ENCODE assay signal across 9 cellular contexts in the genomic region with DNA sequence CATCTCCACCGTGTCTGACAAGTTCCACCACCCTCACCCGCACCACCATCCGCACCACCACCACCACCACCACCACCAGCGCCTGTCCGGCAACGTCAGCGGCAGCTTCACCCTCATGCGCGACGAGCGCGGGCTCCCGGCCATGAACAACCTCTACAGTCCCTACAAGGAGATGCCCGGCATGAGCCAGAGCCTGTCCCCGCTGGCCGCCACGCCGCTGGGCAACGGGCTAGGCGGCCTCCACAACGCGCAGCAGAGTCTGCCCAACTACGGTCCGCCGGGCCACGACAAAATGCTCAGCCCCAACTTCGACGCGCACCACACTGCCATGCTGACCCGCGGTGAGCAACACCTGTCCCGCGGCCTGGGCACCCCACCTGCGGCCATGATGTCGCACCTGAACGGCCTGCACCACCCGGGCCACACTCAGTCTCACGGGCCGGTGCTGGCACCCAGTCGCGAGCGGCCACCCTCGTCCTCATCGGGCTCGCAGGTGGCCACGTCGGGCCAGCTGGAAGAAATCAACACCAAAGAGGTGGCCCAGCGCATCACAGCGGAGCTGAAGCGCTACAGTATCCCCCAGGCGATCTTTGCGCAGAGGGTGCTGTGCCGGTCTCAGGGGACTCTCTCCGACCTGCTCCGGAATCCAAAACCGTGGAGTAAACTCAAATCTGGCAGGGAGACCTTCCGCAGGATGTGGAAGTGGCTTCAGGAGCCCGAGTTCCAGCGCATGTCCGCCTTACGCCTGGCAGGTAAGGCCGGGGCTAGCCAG. TPM values are rescaled to one million over a fixed set of nuclear protein-coding genes. Genes with fewer than 3 reads are reported as not detected.
DNase-seq lines count a peak whose midpoint lies in the region; ATAC-seq, FAIRE-seq and TF ChIP-seq lines count a peak whose summit lies in the region.
"Had no signal": no experiment of that assay in that cellular context is flagged by ENCODE, and none has a peak within 500 bp of the region (broad histone marks: within the 10 kb centered on the region; RNA-seq: fewer than 3 reads in every experiment).

No MANE protein-coding gene starts in this region.

- H3K4me1 Mint-ChIP-seq in astrocyte (ENCODE audit: low read depth, unreplicated experiment), result peaks cover 12% of the 10 kb centered on the region
- peaks cover 20 to 68% (median 47%) of the 10 kb centered on the region in 7 donors for H3K4me1 Mint-ChIP-seq in naive thymus-derived CD4-positive, alpha-beta T cell

- peaks cover 4% of the 10 kb centered on the region for H3K9me3 ChIP-seq in astrocyte (ENCODE audit: insufficient read depth, low read depth, low read length)
- H3K9me3 ChIP-seq in naive thymus-derived CD4-positive, alpha-beta T cell (ENCODE audit: control insufficient read depth in 2 of 3, low read length in 3 of 3), result peaks cover 0 to 5% (median 0%) of the 10 kb centered on the region in 3 experiments

- peaks cover 7% of the 10 kb centered on the region for H3K9me3 Mint-ChIP-seq in astrocyte (ENCODE audit: unreplicated experiment)
- H3K9me3 Mint-ChIP-seq in naive thymus-derived CD4-positive, alpha-beta T cell, result peaks cover 0 to 28% (median 10%) of the 10 kb centered on the region in 11 donors

- CTCF ChIA-PET in naive thymus-derived CD4-positive, alpha-beta T cell (lab: Charles Lee), result no interaction called here

- H3K27ac Mint-ChIP-seq in astrocyte (ENCODE audit: unreplicated experiment), result peak overlapping the region; percentile 90
- H3K27ac Mint-ChIP-seq in naive thymus-derived CD4-positive, alpha-beta T cell, result peak overlapping the region in 2 of 9 donors; percentile 59 to 77

- no peak for ATAC-seq in naive thymus-derived CD4-positive, alpha-beta T cell
- no peak for ATAC-seq in GM21786 (IDR thresholded peaks at IDR 0.05; ENCODE audit: unreplicated experiment)

- peaks cover 3% of the 10 kb centered on the region for H3K36me3 Mint-ChIP-seq in astrocyte (ENCODE audit: low read depth, unreplicated experiment)
- peaks cover 0 to 5% (median 3%) of the 10 kb centered on the region in 5 donors for H3K36me3 Mint-ChIP-seq in naive thymus-derived CD4-positive, alpha-beta T cell

- H3K27me3 Mint-ChIP-seq in astrocyte (ENCODE audit: low read depth, unreplicated experiment), result peaks cover 72% of the 10 kb centered on the region
- H3K27me3 Mint-ChIP-seq in naive thymus-derived CD4-positive, alpha-beta T cell, result peaks cover 75 to 89% (median 81%) of the 10 kb centered on the region in 5 donors

- H3K79me2 ChIP-seq in astrocyte (ENCODE audit: insufficient read depth, low read length), result no peaks in the 10 kb centered on the region

- no peak overlapping the region for H3K9ac ChIP-seq in astrocyte (ENCODE audit: low read length)

- no peak for TF ChIP-seq CTCF in astrocyte (IDR thresholded peaks at IDR 0.05; ENCODE audit: insufficient read depth, low read depth, low read length)

- intact Hi-C loops in naive thymus-derived CD4-positive, alpha-beta T cell (cut with micrococcal nuclease), result loop anchor here in 1 of 2 donors (10.0 kb wide), 1 partner anchor 368 kb away; a partner anchor contains a TSS

- peak overlapping the region; percentile 50 for H3K4me2 ChIP-seq in astrocyte (ENCODE audit: low read length)

- H3K4me1 ChIP-seq in astrocyte (ENCODE audit: insufficient read depth, low read length), result peaks cover 17% of the 10 kb centered on the region
- peaks cover 0 to 10% of the 10 kb centered on the region in 2 donors for H3K4me1 ChIP-seq in naive thymus-derived CD4-positive, alpha-beta T cell (ENCODE audit: control insufficient read depth in 2 of 2, insufficient read depth in 2 of 2, low read length in 2 of 2)

- no peak overlapping the region for H3K27ac ChIP-seq in astrocyte (ENCODE audit: low read depth, low read length)
- H3K27ac ChIP-seq in naive thymus-derived CD4-positive, alpha-beta T cell (ENCODE audit: low read depth, low read length), result no peak overlapping the region

- FAIRE-seq in astrocyte (lab: Jason Lieb, UNC) (no peak), GM12892 (lab: Jason Lieb, UNC) (no peak)

- H4K20me1 ChIP-seq in astrocyte (ENCODE audit: insufficient read depth, low read length), result peaks cover 7% of the 10 kb centered on the region

- peak overlapping the region; percentile 87 for H3K4me3 Mint-ChIP-seq in astrocyte (ENCODE audit: unreplicated experiment)
- peak overlapping the region; percentile 64 to 84 (median 73) for H3K4me3 Mint-ChIP-seq in naive thymus-derived CD4-positive, alpha-beta T cell

- no peak overlapping the region for H3K4me3 ChIP-seq in astrocyte (ENCODE audit: insufficient read depth, low read depth, low read length)
- no peak overlapping the region for H3K4me3 ChIP-seq in naive thymus-derived CD4-positive, alpha-beta T cell (ENCODE audit: low read length)

- peaks cover 90% of the 10 kb centered on the region for H3K27me3 ChIP-seq in astrocyte (ENCODE audit: insufficient read depth, low read length)
- peaks cover 8 to 35% of the 10 kb centered on the region in 2 donors for H3K27me3 ChIP-seq in naive thymus-derived CD4-positive, alpha-beta T cell (ENCODE audit: control insufficient read depth in 2 of 2, insufficient read depth in 2 of 2, low read length in 2 of 2)

- peak; percentile 36 for DNase-seq in COR-L47 (lab: John Stamatoyannopoulos, UW)
- DNase-seq in HT-29 (ENCODE audit: low spot score), result peak; percentile 25
- no peak for DNase-seq in astrocyte (ENCODE audit: low read depth)
- DNase-seq in naive thymus-derived CD4-positive, alpha-beta T cell, result peak in 1 of 9 donors; percentile 23
- DNase-seq in NCI-H2171 treated with DMSO at 0.1 percent for 48 hours (lab: John Stamatoyannopoulos, UW), result no peak
- no peak for DNase-seq in occipital lobe (lab: John Stamatoyannopoulos, UW)
- DNase-seq in GM12892 (ENCODE audit: insufficient read length), result no peak
- DNase-seq: activated CD4-positive, alpha-beta T cell treated with anti-CD3 and anti-CD28 coated beads for 4 hours had no signal

- no peaks in the 10 kb centered on the region for H3K36me3 ChIP-seq in astrocyte (ENCODE audit: insufficient read depth, low read length)
- no peaks in the 10 kb centered on the region for H3K36me3 ChIP-seq in naive thymus-derived CD4-positive, alpha-beta T cell (ENCODE audit: control insufficient read depth in 2 of 3, insufficient read depth in 3 of 3, low read length in 3 of 3)

- no peak for TF ChIP-seq POLR2A in GM12892 (IDR thresholded peaks at IDR 0.05; ENCODE audit: low read depth, low read length)

- POLR2A ChIA-PET in naive thymus-derived CD4-positive, alpha-beta T cell (lab: Charles Lee), result no interaction called here

- H2AFZ ChIP-seq in astrocyte (ENCODE audit: low read depth, low read length), result no peak overlapping the region

RNA-seq across cellular contexts. Expression of a gene that starts 1.2 kb away (rescaled TPM):
- 6.6 and 8.6 TPM in 2 replicates for total RNA-seq in HT-29 (2014; rRNA removed; shearing (Covaris generic))
- total RNA-seq in astrocyte (5.2 and 6.2 TPM in 2 replicates), occipital lobe (0.78 TPM)
- not detected for total RNA-seq in naive thymus-derived CD4-positive, alpha-beta T cell
- not detected for polyA plus RNA-seq in naive thymus-derived CD4-positive, alpha-beta T cell
- polyA plus RNA-seq in GM12892 (2012; ENCODE audit: missing spikeins), result not detected

Comparison
In these comparisons a context has a peak if more than half of its experiments do, and no peak if none do; other contexts are left out.
1. DNase-seq: peak in COR-L47 (single experiment) and HT-29 (single experiment); none in astrocyte (single experiment), NCI-H2171 treated with DMSO at 0.1 percent for 48 hours (single experiment), occipital lobe (single experiment) and GM12892 (single experiment).